Comparison of ENCODE assay signal across 22 cellular contexts in the genomic region with DNA sequence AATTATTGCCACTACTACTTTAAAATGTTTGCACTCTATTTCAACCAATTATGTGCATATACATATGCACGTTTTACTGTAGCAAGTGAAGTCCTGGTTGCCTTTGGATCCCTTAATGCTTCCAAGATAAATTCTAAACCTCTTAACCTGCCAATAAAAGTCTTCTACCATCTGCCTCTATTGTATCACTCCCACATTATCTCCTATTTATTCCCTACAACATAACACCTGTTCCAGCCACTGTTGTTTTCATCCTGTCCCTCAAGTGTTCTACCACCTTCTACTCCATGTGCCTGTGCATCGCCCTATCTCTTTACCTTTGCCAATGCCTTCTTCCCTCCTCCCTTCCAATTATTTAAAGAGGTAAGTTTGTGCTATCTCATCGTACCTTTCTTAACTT.
"Had no signal": no experiment of that assay in that cellular context is flagged by ENCODE, and none has a peak within 500 bp of the region (broad histone marks: within the 10 kb centered on the region; RNA-seq: fewer than 3 reads in every experiment).

No MANE protein-coding gene starts in this region.

- H3K27me3 ChIP-seq: brain microvascular endothelial cell, foreskin keratinocyte, ovary, right lobe of liver, stomach, vagina had no signal

- H3K9me3 ChIP-seq: ovary, right lobe of liver, vagina had no signal

- H3K4me1 Mint-ChIP-seq: naive thymus-derived CD4-positive, alpha-beta T cell; stimulated activated effector memory CD8-positive, alpha-beta T cell treated with anti-CD3 and anti-CD28 coated beads, Interleukin-12 subunit alpha, Interleukin-12 subunit beta, amount 100 ng/mL, for 72 hours had no signal

- H3K4me3 Mint-ChIP-seq: naive thymus-derived CD4-positive, alpha-beta T cell; stimulated activated effector memory CD8-positive, alpha-beta T cell treated with anti-CD3 and anti-CD28 coated beads, Interleukin-12 subunit alpha, Interleukin-12 subunit beta, amount 100 ng/mL, for 72 hours had no signal

- H3K36me3 Mint-ChIP-seq: naive thymus-derived CD4-positive, alpha-beta T cell; stimulated activated effector memory CD8-positive, alpha-beta T cell treated with anti-CD3 and anti-CD28 coated beads, Interleukin-12 subunit alpha, Interleukin-12 subunit beta, amount 100 ng/mL, for 72 hours had no signal

- H3K27ac ChIP-seq: brain microvascular endothelial cell, coronary artery, foreskin keratinocyte, ovary, right lobe of liver, stomach, vagina had no signal

- DNase-seq: activated CD4-positive, alpha-beta T cell treated with anti-CD3 and anti-CD28 coated beads, Interleukin-2, amount 50 U/mL, for 1 hour; activated CD4-positive, CD25-positive, alpha-beta regulatory T cell treated with anti-CD3 and anti-CD28 coated beads, Interleukin-2, amount 50 U/mL, for 72 hours; activated CD8-positive, alpha-beta memory T cell treated with anti-CD3 and anti-CD28 coated beads, Interleukin-2, amount 50 U/mL, for 4 hours; activated effector memory CD4-positive, alpha-beta T cell treated with anti-CD3 and anti-CD28 coated beads, Interleukin-2, amount 50 U/mL, for 16 hours; activated naive CD4-positive, alpha-beta T cell treated with anti-CD3 and anti-CD28 coated beads, Interleukin-2, amount 50 U/mL, for 16 hours; activated T-cell treated with anti-CD3 and anti-CD28 coated beads, Interleukin-2, amount 50 U/mL, for 48 hours; aorta; brain microvascular endothelial cell; central memory CD4-positive, alpha-beta T cell; foreskin keratinocyte; left cardiac atrium; mesendoderm; naive thymus-derived CD4-positive, alpha-beta T cell; ovary; right lobe of liver; small intestine; stimulated activated CD4-positive, alpha-beta T cell treated with anti-CD3 and anti-CD28 coated beads, Interleukin-4, amount 100 ng/mL, for 24 hours; stomach; trophoblast cell had no signal

- H3K4me3 ChIP-seq: coronary artery, ovary, right lobe of liver, stomach, vagina had no signal

- H3K27ac Mint-ChIP-seq: naive thymus-derived CD4-positive, alpha-beta T cell; stimulated activated effector memory CD8-positive, alpha-beta T cell treated with anti-CD3 and anti-CD28 coated beads, Interleukin-12 subunit alpha, Interleukin-12 subunit beta, amount 100 ng/mL, for 72 hours had no signal

- H3K27me3 Mint-ChIP-seq: naive thymus-derived CD4-positive, alpha-beta T cell had no signal

- ATAC-seq: foreskin keratinocyte; left cardiac atrium; naive thymus-derived CD4-positive, alpha-beta T cell; right lobe of liver; stimulated activated effector memory CD8-positive, alpha-beta T cell treated with anti-CD3 and anti-CD28 coated beads, Interleukin-12 subunit alpha, Interleukin-12 subunit beta, amount 100 ng/mL, for 72 hours had no signal

- H3K4me1 ChIP-seq: foreskin keratinocyte, right lobe of liver, stomach, vagina had no signal
